21 cellular contexts compared by ENCODE assay signal in the genomic region with DNA sequence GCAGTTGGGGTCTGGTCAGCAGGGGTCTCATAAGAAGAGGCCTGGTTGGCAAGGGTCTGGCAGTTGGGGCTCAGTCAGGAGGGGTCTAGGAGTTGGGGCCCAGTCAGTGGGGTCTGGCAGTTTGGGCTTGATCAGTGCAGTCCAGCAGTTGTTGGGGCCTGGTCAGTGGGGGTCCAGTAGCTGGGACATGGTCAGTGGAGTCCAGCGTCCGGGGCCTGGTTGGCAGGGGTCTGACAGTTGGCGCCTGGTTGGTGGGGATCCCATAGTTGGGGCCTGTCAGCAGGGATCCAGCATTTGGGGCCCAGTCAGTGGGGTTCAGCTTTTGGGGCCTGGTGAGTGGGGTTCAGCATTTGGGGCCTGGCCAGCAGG.
DNase-seq lines count a peak whose midpoint lies in the region; TF ChIP-seq lines count a peak whose summit lies in the region.
"Had no signal": no experiment of that assay in that cellular context is flagged by ENCODE, and none has a peak within 500 bp of the region (broad histone marks: within the 10 kb centered on the region; RNA-seq: fewer than 3 reads in every experiment).

No MANE protein-coding gene starts in this region.

- H3K27ac Mint-ChIP-seq in chondrocyte (ENCODE audit: unreplicated experiment) (no peak overlapping the region), neural progenitor cell (peak overlapping the region; percentile 42)
- H3K27ac Mint-ChIP-seq: CD4-positive, alpha-beta T cell; GM23338 had no signal

- H3K27me3 ChIP-seq in neural progenitor cell (no peaks in the 10 kb centered on the region), vagina (no peaks in the 10 kb centered on the region), left ventricle myocardium inferior (ENCODE audit: low read depth) (peaks cover 9% of the 10 kb centered on the region)
- H3K27me3 ChIP-seq: BLaER1 had no signal

- H3K9me3 Mint-ChIP-seq in chondrocyte (ENCODE audit: low read depth) (peaks cover 3% of the 10 kb centered on the region), neural progenitor cell (peaks cover 11% of the 10 kb centered on the region)
- H3K9me3 Mint-ChIP-seq: CD4-positive, alpha-beta T cell had no signal

- peak; percentile 23 for DNase-seq in activated CD8-positive, alpha-beta memory T cell treated with anti-CD3 and anti-CD28 coated beads, Interleukin-2, amount 50 U/mL, for 48 hours
- no peak for DNase-seq in activated CD8-positive, alpha-beta memory T cell treated with anti-CD3 and anti-CD28 coated beads for 24 hours
- DNase-seq in D341Med (ENCODE audit: low spot score): peak; percentile 26
- peak; percentile 56 for DNase-seq in chondrocyte (ENCODE audit: low spot score)
- no peak for DNase-seq in neural progenitor cell (ENCODE audit: low spot score)
- no peak for DNase-seq in vagina (ENCODE audit: extremely low spot score in 2 of 2)
- no peak for DNase-seq in globus pallidus (ENCODE audit: low spot score)
- no peak for DNase-seq in left ventricle myocardium inferior
- DNase-seq: DMS53, HCEC 1CT, KBM-7, MV-4-11, NCI-H1105, NCI-H1436 treated with DMSO at 0.1 percent for 48 hours, NCI-H187 treated with DMSO at 0.1 percent for 48 hours, NCI-H2171 treated with DMSO at 0.1 percent for 48 hours, NCI-H524, NCI-H774 had no signal

- H3K4me3 Mint-ChIP-seq in chondrocyte (ENCODE audit: unreplicated experiment) (no peak overlapping the region), neural progenitor cell (no peak overlapping the region)
- H3K4me3 Mint-ChIP-seq: CD4-positive, alpha-beta T cell; GM23338 had no signal

- no peak overlapping the region for H3K9ac ChIP-seq in neural progenitor cell
- H3K9ac ChIP-seq: BLaER1 had no signal

- intact Hi-C loops in vagina (cut with DNase I): no loop called here
- intact Hi-C loops in left ventricle myocardium inferior (cut with micrococcal nuclease): no loop called here

- H3K36me3 Mint-ChIP-seq in chondrocyte (ENCODE audit: low read depth) (no peaks in the 10 kb centered on the region), neural progenitor cell (no peaks in the 10 kb centered on the region)

- H3K4me2 ChIP-seq in neural progenitor cell: no peak overlapping the region
- H3K4me2 ChIP-seq: BLaER1, GM23338 had no signal

- TF ChIP-seq CTCF in chondrocyte (IDR thresholded peaks at IDR 0.05) (no peak), neural progenitor cell (IDR thresholded peaks at IDR 0.05) (no peak), vagina (IDR thresholded peaks at IDR 0.05) (no peak), left ventricle myocardium inferior (IDR thresholded peaks at IDR 0.05; ENCODE audit: borderline replicate concordance) (no peak)

- H3K79me2 ChIP-seq in neural progenitor cell (ENCODE audit: low read depth): no peaks in the 10 kb centered on the region

- H3K4me1 ChIP-seq in neural progenitor cell (no peaks in the 10 kb centered on the region), vagina (no peaks in the 10 kb centered on the region), left ventricle myocardium inferior (no peaks in the 10 kb centered on the region)

- H3K27me3 Mint-ChIP-seq in chondrocyte (ENCODE audit: low read depth) (peaks cover 3% of the 10 kb centered on the region), neural progenitor cell (ENCODE audit: insufficient read depth, low read depth) (peaks cover 12% of the 10 kb centered on the region)
- H3K27me3 Mint-ChIP-seq: CD4-positive, alpha-beta T cell had no signal

- H3K27ac ChIP-seq in neural progenitor cell (no peak overlapping the region), vagina (no peak overlapping the region), left ventricle myocardium inferior (replicated peaks) (no peak overlapping the region)
- H3K27ac ChIP-seq: BLaER1 had no signal

- H2AFZ ChIP-seq in neural progenitor cell (replicated peaks): no peak overlapping the region
- H2AFZ ChIP-seq: GM23338 had no signal

- H3K36me3 ChIP-seq in neural progenitor cell (no peaks in the 10 kb centered on the region), vagina (no peaks in the 10 kb centered on the region), left ventricle myocardium inferior (no peaks in the 10 kb centered on the region)
- H3K36me3 ChIP-seq: BLaER1 had no signal

- H3K4me1 Mint-ChIP-seq in chondrocyte (ENCODE audit: low read depth): no peaks in the 10 kb centered on the region
- no peaks in the 10 kb centered on the region for H3K4me1 Mint-ChIP-seq in neural progenitor cell
- H3K4me1 Mint-ChIP-seq: GM23338 had no signal

- H3F3A ChIP-seq in neural progenitor cell (ENCODE audit: low read depth): no peaks in the 10 kb centered on the region

- no peaks in the 10 kb centered on the region for H4K20me1 ChIP-seq in neural progenitor cell (ENCODE audit: low read depth)
- H4K20me1 ChIP-seq: BLaER1 had no signal

- H3K4me3 ChIP-seq in neural progenitor cell (no peak overlapping the region), vagina (no peak overlapping the region), left ventricle myocardium inferior (no peak overlapping the region)
- H3K4me3 ChIP-seq: BLaER1, GM23338 had no signal

- no peak for TF ChIP-seq POLR2A in vagina (IDR thresholded peaks at IDR 0.05)

- no peaks in the 10 kb centered on the region for H3K9me3 ChIP-seq in neural progenitor cell (ENCODE audit: low read depth)
- no peaks in the 10 kb centered on the region for H3K9me3 ChIP-seq in vagina
- no peaks in the 10 kb centered on the region for H3K9me3 ChIP-seq in left ventricle myocardium inferior (replicated peaks)
- H3K9me3 ChIP-seq: BLaER1 had no signal

Comparison
In these comparisons a context has a peak if more than half of its experiments do, and no peak if none do; other contexts are left out.
1. DNase-seq: peak in activated CD8-positive, alpha-beta memory T cell treated with anti-CD3 and anti-CD28 coated beads, Interleukin-2, amount 50 U/mL, for 48 hours (single experiment), D341Med (single experiment) and chondrocyte (single experiment); none in activated CD8-positive, alpha-beta memory T cell treated with anti-CD3 and anti-CD28 coated beads for 24 hours (single experiment), neural progenitor cell (single experiment), vagina (0 of 2), globus pallidus (single experiment) and left ventricle myocardium inferior (single experiment).